1 cellular context compared by ENCODE assay signal in genomic region chr14:37559386-37559785, GRCh38.
A peak's percentile ranks its signal among the peaks of the same experiment; 100 is the strongest.
TF ChIP-seq lines count a peak whose summit lies in the region.

No MANE protein-coding gene starts in this region.

TF ChIP-seq in HepG2, 621 proteins besides CTCF, POLR2A, EP300 and RAD21:
- TF ChIP-seq ZNF558 (CRISPR knock-in tag; IDR thresholded peaks at IDR 0.05; ENCODE audit: borderline replicate concordance) (no peak), HOMEZ (CRISPR knock-in tag; IDR thresholded peaks at IDR 0.05; ENCODE audit: low read depth) (peak; percentile 38; the same call in 1 of the 2 replicates), MTF2 (CRISPR knock-in tag; IDR thresholded peaks at IDR 0.05; ENCODE audit: borderline replicate concordance) (no peak), ELK4 (CRISPR knock-in tag; IDR thresholded peaks at IDR 0.05; ENCODE audit: borderline replicate concordance) (no peak), EHMT2 (IDR thresholded peaks at IDR 0.05; ENCODE audit: borderline replicate concordance, low read depth, low read length) (0 out of 2 replicates have a peak, but pooled peaks have one; percentile 6), ZC3H13 (CRISPR knock-in tag; IDR thresholded peaks at IDR 0.05) (no peak)
